Comparison of ENCODE assay signal across 19 cellular contexts in the genomic region with DNA sequence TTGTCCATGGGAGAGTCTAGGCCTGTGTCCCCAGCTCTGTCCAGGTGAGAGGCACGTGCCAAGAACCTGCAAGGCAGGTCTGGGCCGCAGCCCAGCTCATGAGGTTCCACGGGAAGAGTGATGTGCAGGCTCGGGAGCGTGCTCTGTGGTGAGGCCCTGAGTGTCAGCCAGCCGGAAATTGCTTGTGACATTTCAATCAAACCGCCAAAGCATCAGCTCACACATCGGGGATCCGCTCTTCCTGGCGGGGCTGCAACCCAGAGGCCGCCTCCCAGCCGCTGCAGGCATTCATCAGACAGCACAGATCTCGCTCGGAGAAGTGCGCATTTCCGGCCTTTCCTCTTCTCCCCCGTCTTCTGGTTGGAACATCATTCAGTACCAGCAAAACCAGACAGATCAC.
DNase-seq lines count a peak whose midpoint lies in the region; ATAC-seq, FAIRE-seq and TF ChIP-seq lines count a peak whose summit lies in the region.
"Had no signal": no experiment of that assay in that cellular context is flagged by ENCODE, and none has a peak within 500 bp of the region (broad histone marks: within the 10 kb centered on the region; RNA-seq: fewer than 3 reads in every experiment).

No MANE protein-coding gene starts in this region.

- DNase-seq in CD4-positive, alpha-beta T cell = peak in 1 of 10 experiments; percentile 14
- DNase-seq in NOMO-1 treated with dmso at 0.1 percent for 144 hours (lab: John Stamatoyannopoulos, UW; ENCODE audit: unreplicated experiment) (peak; percentile 73), cerebellar cortex (ENCODE audit: low spot score) (peak; percentile 47), mucosa of descending colon (no peak), breast epithelium (ENCODE audit: low spot score in 2 of 2) (no peak), frontal cortex (ENCODE audit: low spot score in 2 of 2) (no peak)
- DNase-seq: activated CD4-positive, CD25-positive, alpha-beta regulatory T cell treated with anti-CD3 and anti-CD28 coated beads, Interleukin-2, amount 50 U/mL, for 72 hours; DMS153; kidney; MG63; NCI-H524 treated with DMSO at 0.1 percent for 48 hours; sigmoid colon; stimulated activated CD4-positive, alpha-beta T cell treated with anti-CD3 and anti-CD28 coated beads, Interleukin-2, amount 100 ng/mL, for 24 hours; T-helper 1 cell had no signal

- TF ChIP-seq POLR2A in breast epithelium (IDR thresholded peaks at IDR 0.05) = no peak

- no peak overlapping the region for H3K27ac ChIP-seq in CD4-positive, alpha-beta T cell (ENCODE audit: low read depth, low read length)
- H3K27ac ChIP-seq in breast epithelium = no peak overlapping the region
- H3K27ac ChIP-seq: sigmoid colon had no signal

- H3K4me1 ChIP-seq in mucosa of descending colon (ENCODE audit: low read depth) (no peaks in the 10 kb centered on the region), breast epithelium (no peaks in the 10 kb centered on the region)
- H3K4me1 ChIP-seq: sigmoid colon had no signal

- H3K36me3 ChIP-seq in mucosa of descending colon (ENCODE audit: low read depth) (no peaks in the 10 kb centered on the region), breast epithelium (no peaks in the 10 kb centered on the region)
- H3K36me3 ChIP-seq: MG63 had no signal

- no peaks in the 10 kb centered on the region for H3K4me1 Mint-ChIP-seq in CD4-positive, alpha-beta T cell (ENCODE audit: low read depth)

- no peaks in the 10 kb centered on the region for H3K27me3 ChIP-seq in CD4-positive, alpha-beta T cell (ENCODE audit: control insufficient read depth, insufficient read depth, low read length)
- no peaks in the 10 kb centered on the region for H3K27me3 ChIP-seq in breast epithelium
- H3K27me3 ChIP-seq: body of pancreas, MG63, sigmoid colon had no signal

- no peak for FAIRE-seq in frontal cortex (lab: Jason Lieb, UNC)
- FAIRE-seq: kidney had no signal

- H3K9me3 ChIP-seq in CD4-positive, alpha-beta T cell (ENCODE audit: control insufficient read depth, low read length) = no peaks in the 10 kb centered on the region
- H3K9me3 ChIP-seq in mucosa of descending colon (no peaks in the 10 kb centered on the region), breast epithelium (no peaks in the 10 kb centered on the region)
- H3K9me3 ChIP-seq: body of pancreas, MG63, sigmoid colon had no signal

- CTCF ChIA-PET in CD4-positive, alpha-beta T cell (lab: Charles Lee) = no interaction called here

- H3K4me3 Mint-ChIP-seq in CD4-positive, alpha-beta T cell = no peak overlapping the region
- H3K4me3 Mint-ChIP-seq: activated naive CD4-positive, alpha-beta T cell treated with anti-CD3 and anti-CD28 coated beads, Interleukin-2, amount 50 U/mL, for 24 hours had no signal

- no peak for TF ChIP-seq CTCF in CD4-positive, alpha-beta T cell (IDR thresholded peaks at IDR 0.05)
- TF ChIP-seq CTCF in mucosa of descending colon (IDR thresholded peaks at IDR 0.05) = no peak
- no peak for TF ChIP-seq CTCF in breast epithelium (IDR thresholded peaks at IDR 0.05)

- ATAC-seq in CD4-positive, alpha-beta T cell (ENCODE audit: poor library complexity) = peak; percentile 74
- ATAC-seq in mucosa of descending colon (peak; percentile 14), GM21367 (IDR thresholded peaks at IDR 0.05; ENCODE audit: unreplicated experiment) (no peak), HG02798 (IDR thresholded peaks at IDR 0.05; ENCODE audit: poor library complexity, unreplicated experiment) (no peak)
- ATAC-seq: HCT116 had no signal

- H3K9me3 Mint-ChIP-seq in CD4-positive, alpha-beta T cell = no peaks in the 10 kb centered on the region
- H3K9me3 Mint-ChIP-seq: activated naive CD4-positive, alpha-beta T cell treated with anti-CD3 and anti-CD28 coated beads, Interleukin-2, amount 50 U/mL, for 24 hours had no signal

- no peaks in the 10 kb centered on the region for H3K27me3 Mint-ChIP-seq in CD4-positive, alpha-beta T cell
- H3K27me3 Mint-ChIP-seq: activated naive CD4-positive, alpha-beta T cell treated with anti-CD3 and anti-CD28 coated beads, Interleukin-2, amount 50 U/mL, for 24 hours had no signal

- H3K27ac Mint-ChIP-seq in CD4-positive, alpha-beta T cell = peak overlapping the region; percentile 24
- H3K27ac Mint-ChIP-seq: activated naive CD4-positive, alpha-beta T cell treated with anti-CD3 and anti-CD28 coated beads, Interleukin-2, amount 50 U/mL, for 24 hours had no signal

- peaks cover 35% of the 10 kb centered on the region for H3K36me3 Mint-ChIP-seq in CD4-positive, alpha-beta T cell (ENCODE audit: low read depth)

- H3K4me3 ChIP-seq in mucosa of descending colon = no peak overlapping the region
- no peak overlapping the region for H3K4me3 ChIP-seq in breast epithelium
- H3K4me3 ChIP-seq: body of pancreas, MG63, sigmoid colon had no signal

- POLR2A ChIA-PET in CD4-positive, alpha-beta T cell (lab: Charles Lee) = no interaction called here

- intact Hi-C loops in CD4-positive, alpha-beta T cell (cut with DNase I, micrococcal nuclease) = no loop called here
- intact Hi-C loops in mucosa of descending colon (cut with DNase I, micrococcal nuclease) = no loop called here
- intact Hi-C loops in breast epithelium (cut with DNase I; ENCODE audit: low total_unique reads) = no loop called here

Comparison
In these comparisons a context has a peak if more than half of its experiments do, and no peak if none do; other contexts are left out.
1. ATAC-seq: peak in CD4-positive, alpha-beta T cell (single experiment) and mucosa of descending colon (single experiment); none in GM21367 (single experiment) and HG02798 (single experiment).
2. DNase-seq: peak in NOMO-1 treated with dmso at 0.1 percent for 144 hours (single experiment) and cerebellar cortex (single experiment); none in mucosa of descending colon (0 of 3), breast epithelium (0 of 2) and frontal cortex (0 of 2).